In genomic region chr1:155017021-155017945, GRCh38 we compare ENCODE assay signal across 8 cellular contexts. TPM values are rescaled to one million over a fixed set of nuclear protein-coding genes. Genes with fewer than 3 reads are reported as not detected.
DNase-seq lines count a peak whose midpoint lies in the region; ATAC-seq and TF ChIP-seq lines count a peak whose summit lies in the region.

No MANE protein-coding gene starts in this region.

- H3K9ac ChIP-seq in mucosa of stomach (ENCODE audit: low read length) = peak overlapping the region; percentile 82

- H3K36me3 Mint-ChIP-seq in CD14-positive monocyte = peaks cover 43 to 64% of the 10 kb centered on the region in 2 donors

- peaks cover 22% of the 10 kb centered on the region; the same call in 1 of the 2 replicates for H3K36me3 ChIP-seq in OCI-LY7 (ENCODE audit: insufficient read depth, low read length)
- peaks cover 31% of the 10 kb centered on the region for H3K36me3 ChIP-seq in mucosa of stomach (ENCODE audit: control insufficient read depth, insufficient read depth, low read length)

- intact Hi-C loops in CD14-positive monocyte (cut with micrococcal nuclease) = loop anchor here (2.0 to 5.0 kb wide), 4 partner anchors 14 to 55 kb away; partner anchors contain the start of genes FLAD1 (in 1 of the 2), PYGO2 (in 1 of the 2) and ZBTB7B (in 1 of the 2)
- intact Hi-C loops in OCI-LY7 (cut with micrococcal nuclease; ENCODE audit: unreplicated experiment) = loop anchor here (1.0 to 2.0 kb wide), 5 partner anchors 15 to 68 kb away; partner anchors contain the start of genes FLAD1, PYGO2 and ZBTB7B

- H2AFZ ChIP-seq in OCI-LY7 (ENCODE audit: low read length) = peak overlapping the region; percentile 40; the same call in 1 of the 2 replicates

- peaks cover 0 to 2% (median 0%) of the 10 kb centered on the region in 7 donors for H3K9me3 Mint-ChIP-seq in CD14-positive monocyte

- H3K4me2 ChIP-seq in OCI-LY7 (ENCODE audit: low read length) = peak overlapping the region; percentile 77

- no peaks in the 10 kb centered on the region for H3K27me3 ChIP-seq in mucosa of stomach (ENCODE audit: control insufficient read depth, insufficient read depth, low read length)

- no peaks in the 10 kb centered on the region for H4K20me1 ChIP-seq in OCI-LY7 (ENCODE audit: insufficient read depth, low read length)

- POLR2A ChIA-PET in OCI-LY7 (lab: Charles Lee) = interaction anchor here (0.5 to 2.5 kb wide), 2 partner anchors 13 to 653 kb away, joined by 3 to 10 read pairs; no protein-coding TSS in a partner anchor

- DNase-seq in CD14-positive monocyte (ENCODE audit: low spot score) (peak; percentile 81), HS-5 (ENCODE audit: low read depth) (peak; percentile 58), OCI-LY7 (ENCODE audit: low spot score) (peak; percentile 89), activated T-cell treated with anti-CD3 and anti-CD28 coated beads for 48 hours (ENCODE audit: low read depth) (peak; percentile 95), erythroblast (lab: John Stamatoyannopoulos, UW) (peak; percentile 89 to 95)
- peak; percentile 77 to 83 for DNase-seq in stimulated activated CD8-positive, alpha-beta memory T cell treated with anti-CD3 and anti-CD28 coated beads, Interleukin-4, amount 100 ng/mL, for 4 hours (ENCODE audit: low read depth in 2 of 2, low spot score in 1 of 2)

- BruUV-seq in OCI-LY7 (replicated peaks; lab: Mats Ljungman, UMichigan) = no TSS peak

- ATAC-seq in GM19438 (IDR thresholded peaks at IDR 0.05; ENCODE audit: low read depth, unreplicated experiment) = peak; percentile 71

- peak overlapping the region; percentile 79 for H3K27ac ChIP-seq in OCI-LY7 (ENCODE audit: low read depth, low read length, poor library complexity, severe bottlenecking)

- H3K4me3 ChIP-seq in OCI-LY7 (ENCODE audit: low read depth, low read length, poor library complexity, severe bottlenecking) = peak overlapping the region; percentile 64
- H3K4me3 ChIP-seq in mucosa of stomach (ENCODE audit: low read length) = peak overlapping the region; percentile 25

- H3K27me3 Mint-ChIP-seq in CD14-positive monocyte (ENCODE audit: low read depth in 3 of 3) = peaks cover 0 to 5% (median 2%) of the 10 kb centered on the region in 3 donors

- peak overlapping the region; percentile 59 to 61 for H3K4me3 Mint-ChIP-seq in CD14-positive monocyte

- peak; percentile 33 for TF ChIP-seq POLR2A in erythroblast (IDR thresholded peaks at IDR 0.05; ENCODE audit: low read length)

- peaks cover 66% of the 10 kb centered on the region for H3K4me1 ChIP-seq in OCI-LY7 (ENCODE audit: insufficient read depth, low read length, poor library complexity, severe bottlenecking)
- peaks cover 53% of the 10 kb centered on the region for H3K4me1 ChIP-seq in mucosa of stomach (ENCODE audit: control insufficient read depth, insufficient read depth, low read length)

- CTCF ChIA-PET in OCI-LY7 (lab: Charles Lee; ENCODE audit: unreplicated experiment) = interaction anchor here (0.5 to 1.3 kb wide), 4 partner anchors 9 to 37 kb away, joined by 3 to 5 read pairs (median 4); partner anchors contain the start of gene ADAM15

- peaks cover 68% of the 10 kb centered on the region for H3K4me1 Mint-ChIP-seq in CD14-positive monocyte

- peak; percentile 100 for TF ChIP-seq CTCF in CD14-positive monocyte (IDR thresholded peaks at IDR 0.05)
- peak; percentile 100 for TF ChIP-seq CTCF in OCI-LY7 (conservative IDR thresholded peaks at IDR 0.05; ENCODE audit: low read length)

- H3K9me2 ChIP-seq in OCI-LY7 (ENCODE audit: insufficient read depth, low read length) = no peaks in the 10 kb centered on the region

- H3K27ac Mint-ChIP-seq in CD14-positive monocyte = peak overlapping the region; percentile 18 to 87 (median 60)

- H3K9me3 ChIP-seq in OCI-LY7 (ENCODE audit: low read length) = no peaks in the 10 kb centered on the region
- H3K9me3 ChIP-seq in mucosa of stomach (ENCODE audit: control insufficient read depth, low read length) = no peaks in the 10 kb centered on the region

- H3K79me2 ChIP-seq in OCI-LY7 (ENCODE audit: insufficient read depth, low read depth, low read length) = no peaks in the 10 kb centered on the region

RNA-seq across cellular contexts. Expression of gene ZBTB7B, which starts 14.7 kb away (rescaled TPM):
- polyA plus RNA-seq in CD14-positive monocyte = 1 to 10 TPM; 6.3 to 9.6 TPM
- total RNA-seq in OCI-LY7 (2014; rRNA removed; shearing (Covaris generic)) = 14.2 and 16.3 TPM in 2 replicates
- 22.2 and 23.2 TPM in 2 replicates for total RNA-seq in OCI-LY7 (2022)

RNA-seq across cellular contexts. Expression of gene DCST2, which starts 16.3 kb away (rescaled TPM):
- polyA plus RNA-seq in CD14-positive monocyte = not detected
- total RNA-seq in OCI-LY7 (2014; rRNA removed; shearing (Covaris generic)) = 0.85 and 1.7 TPM in 2 replicates
- 2.0 and 3.9 TPM in 2 replicates for total RNA-seq in OCI-LY7 (2022)

RNA-seq across cellular contexts. Expression of gene DCST1, which starts 16.3 kb away (rescaled TPM):
- polyA plus RNA-seq in CD14-positive monocyte = not detected
- total RNA-seq in OCI-LY7 (2014; rRNA removed; shearing (Covaris generic)) = not detected in 2 replicates
- not detected in 2 replicates for total RNA-seq in OCI-LY7 (2022)

RNA-seq across cellular contexts. Expression of gene LENEP, which starts 23.9 kb away (rescaled TPM):
- polyA plus RNA-seq in CD14-positive monocyte = not detected
- 0.95 and 2.3 TPM in 2 replicates for total RNA-seq in OCI-LY7 (2014; rRNA removed; shearing (Covaris generic))
- total RNA-seq in OCI-LY7 (2022) = 0.78 and 1.5 TPM in 2 replicates

RNA-seq across cellular contexts. Expression of gene ADAM15, which starts 33.8 kb away (rescaled TPM):
- polyA plus RNA-seq in CD14-positive monocyte = 10 to 100 TPM; 44.5 to 74.3 TPM
- total RNA-seq in OCI-LY7 (2014; rRNA removed; shearing (Covaris generic)) = 14.2 and 19.7 TPM in 2 replicates
- total RNA-seq in OCI-LY7 (2022) = 50.4 and 56.1 TPM in 2 replicates

Comparison
In these comparisons a context has a peak if more than half of its experiments do, and no peak if none do; other contexts are left out.
1. Peak in every context shown above with its lines: DNase-seq, ATAC-seq, H3K4me3 ChIP-seq and H3K27ac ChIP-seq.